ENCODE assay signal across 1 cellular context in the genomic region with DNA sequence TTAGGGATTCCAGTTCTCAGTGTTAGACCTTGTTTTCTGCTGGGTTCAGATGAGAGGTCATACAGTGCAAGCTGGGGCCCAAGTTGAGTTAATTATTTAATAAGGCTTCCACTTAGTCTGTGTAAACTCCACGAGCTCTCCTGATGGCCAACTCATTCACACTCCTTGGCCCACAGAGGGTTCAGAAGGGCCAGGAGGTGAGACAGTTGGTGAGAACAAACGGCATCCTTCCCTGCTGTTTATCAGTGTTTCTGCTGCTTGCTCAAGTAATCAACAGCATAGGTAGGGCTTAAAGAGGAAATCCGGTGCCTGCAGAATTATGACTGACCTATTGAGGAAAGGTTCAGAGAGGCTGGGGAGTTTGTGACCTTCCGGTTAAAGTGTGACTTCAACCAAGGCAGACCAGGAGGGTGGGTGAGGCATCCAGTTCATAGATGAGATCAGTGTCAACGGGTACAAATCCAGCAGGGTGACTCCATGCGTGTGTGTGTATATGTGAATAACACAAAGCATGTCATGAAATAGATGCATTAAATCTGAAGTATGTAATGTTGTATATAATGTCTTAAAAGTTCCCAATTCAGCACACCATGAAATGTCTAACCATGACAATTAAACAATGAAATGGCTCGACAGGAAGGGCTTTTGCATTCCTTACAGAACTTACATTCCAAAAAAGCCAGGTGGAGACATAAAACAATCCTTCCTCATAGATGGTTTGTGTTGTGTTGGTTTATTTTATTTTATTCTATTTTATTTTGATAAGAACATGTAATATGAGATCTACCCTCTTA.
TF ChIP-seq lines count a peak whose summit lies in the region.

No MANE protein-coding gene starts in this region.

TF ChIP-seq in HepG2, 621 proteins besides CTCF, POLR2A, EP300 and RAD21 (continued from another document):
- peak; percentile 88; the same call in 1 of the 2 replicates for TF ChIP-seq ZFP36L2 (CRISPR knock-in tag; IDR thresholded peaks at IDR 0.05)
- peak; percentile 55; the same call in 1 of the 2 replicates for TF ChIP-seq ZNF619 (CRISPR knock-in tag; IDR thresholded peaks at IDR 0.05)
- TF ChIP-seq MIER2 (CRISPR knock-in tag; IDR thresholded peaks at IDR 0.05), result peak; percentile 65
- peak; percentile 94 for TF ChIP-seq ZNF136 (CRISPR knock-in tag; IDR thresholded peaks at IDR 0.05; ENCODE audit: low read depth)
- no peak for TF ChIP-seq CHD2 (IDR thresholded peaks at IDR 0.05; ENCODE audit: low read depth, low read length)
- TF ChIP-seq, protein P1, sequence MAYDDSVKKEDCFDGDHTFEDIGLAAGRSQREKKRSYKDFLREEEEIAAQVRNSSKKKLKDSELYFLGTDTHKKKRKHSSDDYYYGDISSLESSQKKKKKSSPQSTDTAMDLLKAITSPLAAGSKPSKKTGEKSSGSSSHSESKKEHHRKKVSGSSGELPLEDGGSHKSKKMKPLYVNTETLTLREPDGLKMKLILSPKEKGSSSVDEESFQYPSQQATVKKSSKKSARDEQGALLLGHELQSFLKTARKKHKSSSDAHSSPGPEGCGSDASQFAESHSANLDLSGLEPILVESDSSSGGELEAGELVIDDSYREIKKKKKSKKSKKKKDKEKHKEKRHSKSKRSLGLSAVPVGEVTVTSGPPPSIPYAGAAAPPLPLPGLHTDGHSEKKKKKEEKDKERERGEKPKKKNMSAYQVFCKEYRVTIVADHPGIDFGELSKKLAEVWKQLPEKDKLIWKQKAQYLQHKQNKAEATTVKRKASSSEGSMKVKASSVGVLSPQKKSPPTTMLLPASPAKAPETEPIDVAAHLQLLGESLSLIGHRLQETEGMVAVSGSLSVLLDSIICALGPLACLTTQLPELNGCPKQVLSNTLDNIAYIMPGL (CRISPR knock-in tag; IDR thresholded peaks at IDR 0.05; ENCODE audit: borderline replicate concordance in 1 of 2, low read depth in 1 of 2), result peak in 1 of 2 experiments; percentile 89; a peak in 2 of 4 replicates
- peak; percentile 84; the same call in 1 of the 2 replicates for TF ChIP-seq NKX3-1 (CRISPR knock-in tag; IDR thresholded peaks at IDR 0.05)
- TF ChIP-seq ZNF124 (CRISPR knock-in tag; IDR thresholded peaks at IDR 0.05), result peak; percentile 80; the same call in 1 of the 2 replicates
- 0 out of 2 replicates have a peak, but pooled peaks have one; percentile 64 for TF ChIP-seq ZNF549 (CRISPR knock-in tag; IDR thresholded peaks at IDR 0.05)
- no peak for TF ChIP-seq ZNF562 (CRISPR knock-in tag; IDR thresholded peaks at IDR 0.05; ENCODE audit: borderline replicate concordance)
- TF ChIP-seq ZNF773 (CRISPR knock-in tag; IDR thresholded peaks at IDR 0.05; ENCODE audit: borderline replicate concordance), result no peak
- peak; percentile 98 for TF ChIP-seq ZNF350 (CRISPR knock-in tag; IDR thresholded peaks at IDR 0.05; ENCODE audit: borderline replicate concordance, low read depth)
- TF ChIP-seq HOXA5 (CRISPR knock-in tag; IDR thresholded peaks at IDR 0.05), result no peak; the same call in none of the 2 replicates
- no peak for TF ChIP-seq ZNF569 (CRISPR knock-in tag; IDR thresholded peaks at IDR 0.05; ENCODE audit: borderline replicate concordance)
TF ChIP-seq in HepG2: peak in this region for 331.
